8 cellular contexts compared by ENCODE assay signal in genomic region chr22:32411388-32411787, GRCh38. TPM values are rescaled to one million over a fixed set of nuclear protein-coding genes. Genes with fewer than 3 reads are reported as not detected.
DNase-seq lines count a peak whose midpoint lies in the region; ATAC-seq and TF ChIP-seq lines count a peak whose summit lies in the region.

No MANE protein-coding gene starts in this region.

- TF ChIP-seq CTCF in coronary artery (IDR thresholded peaks at IDR 0.05) (no peak), mucosa of descending colon (IDR thresholded peaks at IDR 0.05) (no peak)

- H3K36me3 ChIP-seq in mucosa of descending colon (ENCODE audit: low read depth) = no peaks in the 10 kb centered on the region

- ATAC-seq in mucosa of descending colon (peak; percentile 56), GM18858 (IDR thresholded peaks at IDR 0.05; ENCODE audit: unreplicated experiment) (no peak)

- H3K9me3 ChIP-seq in mucosa of descending colon = no peaks in the 10 kb centered on the region

- peak; percentile 72 for DNase-seq in activated effector memory CD4-positive, alpha-beta T cell treated with anti-CD3 and anti-CD28 coated beads, Interleukin-2, amount 50 U/mL, for 16 hours
- DNase-seq in activated effector memory CD4-positive, alpha-beta T cell treated with Interleukin-2 at 50 U/mL for 16 hours = no peak
- DNase-seq in OCI-M1 (lab: John Stamatoyannopoulos, UW) (peak; percentile 33), coronary artery (ENCODE audit: low spot score) (no peak), mucosa of descending colon (no peak), NCI-H748 treated with DMSO at 0.1 percent for 48 hours (lab: John Stamatoyannopoulos, UW) (no peak), NCI-H446 (lab: John Stamatoyannopoulos, UW) (no peak)

- peaks cover 25% of the 10 kb centered on the region for H3K4me1 ChIP-seq in mucosa of descending colon (ENCODE audit: low read depth)

- intact Hi-C loops in mucosa of descending colon (cut with DNase I, micrococcal nuclease) = no loop called here

- peak overlapping the region in 1 of 2 donors; percentile 76 for H3K27ac ChIP-seq in coronary artery

- H3K4me3 ChIP-seq in coronary artery = peak overlapping the region; percentile 93
- H3K4me3 ChIP-seq in mucosa of descending colon = peak overlapping the region; percentile 99

RNA-seq across cellular contexts. Expression of gene RTCB, which starts 0.7 kb away (rescaled TPM):
- total RNA-seq in mucosa of descending colon = 100 to 1,000 TPM in 1 of 3 donors, 10 to 100 TPM in 2; 73.1 to 113 (median 85.6) TPM

RNA-seq across cellular contexts. Expression of gene BPIFC, which starts 52.9 kb away (rescaled TPM):
- not detected for total RNA-seq in mucosa of descending colon

RNA-seq across cellular contexts. Expression of gene RFPL3, which starts 53.7 kb away (rescaled TPM):
- total RNA-seq in mucosa of descending colon = not detected

Comparison
In these comparisons a context has a peak if more than half of its experiments do, and no peak if none do; other contexts are left out.
1. DNase-seq: peak in activated effector memory CD4-positive, alpha-beta T cell treated with anti-CD3 and anti-CD28 coated beads, Interleukin-2, amount 50 U/mL, for 16 hours (single experiment) and OCI-M1 (single experiment); none in activated effector memory CD4-positive, alpha-beta T cell treated with Interleukin-2 at 50 U/mL for 16 hours (single experiment), coronary artery (single experiment), mucosa of descending colon (0 of 3), NCI-H748 treated with DMSO at 0.1 percent for 48 hours (single experiment) and NCI-H446 (0 of 2).